30 cellular contexts compared by ENCODE assay signal in genomic region chr12:114136656-114137055, GRCh38.
"Had no signal": no experiment of that assay in that cellular context is flagged by ENCODE, and none has a peak within 500 bp of the region (broad histone marks: within the 10 kb centered on the region; RNA-seq: fewer than 3 reads in every experiment).

No MANE protein-coding gene starts in this region.

- H3K4me1 ChIP-seq: esophagus muscularis mucosa had no signal

- H3K4me3 ChIP-seq: coronary artery, dorsolateral prefrontal cortex, esophagus muscularis mucosa had no signal

- H3K4me1 Mint-ChIP-seq: activated B cell treated with CpG ODN at 0.5 μM for 24 hours; activated T-helper 17 cell treated with anti-CD3 and anti-CD28 coated beads, Interleukin-2, amount 50 U/mL, for 72 hours; central memory CD8-positive, alpha-beta T cell; T-helper 17 cell had no signal

- H3K4me3 Mint-ChIP-seq: activated B cell treated with CpG ODN at 0.5 μM for 24 hours; activated CD8-positive, alpha-beta T cell treated with anti-CD3 and anti-CD28 coated beads for 36 hours; activated naive CD8-positive, alpha-beta T cell; activated T-cell treated with anti-CD3 and anti-CD28 coated beads, Interleukin-2, amount 50 U/mL, for 4 hours; activated T-helper 17 cell treated with anti-CD3 and anti-CD28 coated beads, Interleukin-2, amount 50 U/mL, for 72 hours; central memory CD8-positive, alpha-beta T cell; dendritic cell treated with granulocyte-macrophage colony-stimulating factor and Interleukin-4, amounts not matched to agents 40 ng/mL and 50 ng/mL, for 4 days; endodermal cell; T-helper 17 cell; T-helper 2 cell treated with Interferon-gamma antibody and Interleukin-4, amounts not matched to agents 5 μg/mL and 100 μg/mL, for 36 hours had no signal

- H3K36me3 Mint-ChIP-seq: activated naive CD8-positive, alpha-beta T cell had no signal

- ATAC-seq: activated CD4-positive, CD25-positive, alpha-beta regulatory T cell treated with anti-CD3 and anti-CD28 coated beads, Interleukin-2, amount 50 U/mL, for 24 hours; activated CD8-positive, alpha-beta T cell treated with anti-CD3 and anti-CD28 coated beads for 36 hours; activated T-cell treated with anti-CD3 and anti-CD28 coated beads, Interleukin-2, amount 50 U/mL, for 4 hours; activated T-helper 17 cell treated with anti-CD3 and anti-CD28 coated beads, Interleukin-2, amount 50 U/mL, for 72 hours; T-helper 17 cell had no signal

- H3K9me3 ChIP-seq: esophagus muscularis mucosa had no signal

- H3K27ac ChIP-seq: brain microvascular endothelial cell, coronary artery, dorsolateral prefrontal cortex, esophagus muscularis mucosa, WERI-Rb-1 had no signal

- H3K9me3 Mint-ChIP-seq: activated B cell treated with CpG ODN at 0.5 μM for 24 hours; activated CD8-positive, alpha-beta T cell treated with anti-CD3 and anti-CD28 coated beads for 36 hours; activated T-cell treated with anti-CD3 and anti-CD28 coated beads, Interleukin-2, amount 50 U/mL, for 4 hours; activated T-helper 17 cell treated with anti-CD3 and anti-CD28 coated beads, Interleukin-2, amount 50 U/mL, for 72 hours; dendritic cell treated with granulocyte-macrophage colony-stimulating factor and Interleukin-4, amounts not matched to agents 40 ng/mL and 50 ng/mL, for 4 days; endodermal cell; T-helper 2 cell treated with Interferon-gamma antibody and Interleukin-4, amounts not matched to agents 5 μg/mL and 100 μg/mL, for 36 hours had no signal

- H3K27me3 ChIP-seq: brain microvascular endothelial cell had no signal

- DNase-seq: activated B cell treated with CpG ODN at 0.5 μM for 24 hours; activated CD4-positive, alpha-beta T cell treated with anti-CD3 and anti-CD28 coated beads for 48 hours; activated CD4-positive, alpha-beta T cell treated with anti-CD3 and anti-CD28 coated beads, Interleukin-2, amount 50 U/mL, for 1 hour; activated CD4-positive, alpha-beta T cell treated with anti-CD3 and anti-CD28 coated beads, Interleukin-2, amount 50 U/mL, for 48 hours; activated CD8-positive, alpha-beta memory T cell treated with anti-CD3 and anti-CD28 coated beads for 24 hours; activated CD8-positive, alpha-beta T cell treated with anti-CD3 and anti-CD28 coated beads for 36 hours; activated effector memory CD4-positive, alpha-beta T cell treated with Interleukin-2 at 50 U/mL for 16 hours; activated gamma-delta T cell treated with Interleukin-2 at 50 U/mL for 16 hours; activated naive CD4-positive, alpha-beta T cell treated with anti-CD3 and anti-CD28 coated beads, Interleukin-2, amount 50 U/mL, for 16 hours; activated naive CD4-positive, alpha-beta T cell treated with Interleukin-2 at 50 U/mL for 16 hours; activated T-cell treated with anti-CD3 and anti-CD28 coated beads, Interleukin-2, amount 50 U/mL, for 4 hours; amniotic stem cell; anterior cingulate cortex; brain microvascular endothelial cell; dorsolateral prefrontal cortex; effector memory CD4-positive, alpha-beta T cell; endodermal cell; erythroblast; head of caudate nucleus; T-helper 17 cell; T1000; WERI-Rb-1 had no signal

- H3K27ac Mint-ChIP-seq: activated B cell treated with CpG ODN at 0.5 μM for 24 hours; activated CD8-positive, alpha-beta T cell treated with anti-CD3 and anti-CD28 coated beads for 36 hours; activated naive CD8-positive, alpha-beta T cell; activated T-helper 17 cell treated with anti-CD3 and anti-CD28 coated beads, Interleukin-2, amount 50 U/mL, for 72 hours; dendritic cell treated with granulocyte-macrophage colony-stimulating factor and Interleukin-4, amounts not matched to agents 40 ng/mL and 50 ng/mL, for 4 days; endodermal cell; T-helper 17 cell; T-helper 2 cell treated with Interferon-gamma antibody and Interleukin-4, amounts not matched to agents 5 μg/mL and 100 μg/mL, for 36 hours had no signal

- H3K27me3 Mint-ChIP-seq: activated B cell treated with CpG ODN at 0.5 μM for 24 hours; dendritic cell treated with granulocyte-macrophage colony-stimulating factor and Interleukin-4, amounts not matched to agents 40 ng/mL and 50 ng/mL, for 4 days; T-helper 17 cell had no signal

- H3K36me3 ChIP-seq: brain microvascular endothelial cell, esophagus muscularis mucosa, WERI-Rb-1 had no signal
